15 cellular contexts compared by ENCODE assay signal in the genomic region with DNA sequence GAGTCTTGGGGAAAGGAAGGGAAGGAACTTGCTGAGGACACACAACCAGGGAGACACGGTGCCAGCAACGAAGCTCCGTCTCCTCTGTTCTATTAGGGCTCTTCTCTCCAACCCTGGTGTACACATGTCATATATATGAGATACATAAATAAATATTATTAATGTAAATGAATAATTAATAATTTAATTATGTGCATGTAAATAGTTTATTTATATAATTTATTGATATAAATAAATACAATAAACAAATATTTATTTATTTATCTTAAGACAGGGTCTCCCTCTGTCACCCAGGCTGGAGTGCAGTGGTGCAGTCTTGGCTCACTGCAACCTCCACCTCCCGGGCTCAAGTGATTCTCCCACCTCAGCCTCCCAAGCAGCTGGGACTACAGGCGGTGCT. TPM values are rescaled to one million over a fixed set of nuclear protein-coding genes. Genes with fewer than 3 reads are reported as not detected.
"Had no signal": no experiment of that assay in that cellular context is flagged by ENCODE, and none has a peak within 500 bp of the region (broad histone marks: within the 10 kb centered on the region; RNA-seq: fewer than 3 reads in every experiment).

No MANE protein-coding gene starts in this region.

RNA-seq across cellular contexts. Expression of a gene that starts 17.4 kb away (rescaled TPM):
- total RNA-seq: naive thymus-derived CD4-positive, alpha-beta T cell; naive thymus-derived CD8-positive, alpha-beta T cell; natural killer cell; natural killer cell treated with Interleukin-12 subunit alpha and Interleukin-12 subunit beta and Interleukin-15 and Interleukin-18, amount 100 ng/mL, for 72 hours; omental fat pad; osteoblast; posterior vena cava; pulmonary artery endothelial cell; renal cortical epithelial cell; right atrium auricular region; right cardiac atrium; right lobe of liver; sciatic nerve; spleen had no signal
- polyA plus RNA-seq: naive thymus-derived CD4-positive, alpha-beta T cell; ovary; spleen had no signal
